In the genomic region with DNA sequence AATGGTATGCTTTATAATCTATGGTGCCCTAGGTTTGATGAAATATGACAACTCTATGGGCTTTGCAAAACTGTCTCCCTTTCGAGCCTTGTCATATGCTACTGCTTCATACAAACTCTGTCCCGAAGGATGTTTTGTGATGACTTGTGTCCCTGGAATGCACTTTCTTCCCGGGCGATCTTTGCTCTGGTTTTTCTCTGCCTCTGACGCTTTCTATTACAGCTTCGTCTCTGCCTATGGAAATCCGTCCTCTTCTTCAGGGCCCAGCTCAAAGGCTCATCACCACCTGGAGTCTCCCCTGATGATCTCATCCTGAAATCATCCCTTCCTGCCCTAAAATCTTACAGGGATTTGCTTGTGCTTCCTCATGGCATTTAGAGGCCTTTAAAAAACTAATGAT, we compare ENCODE assay signal across 1 cellular context.
A peak's percentile ranks its signal among the peaks of the same experiment; 100 is the strongest.
TF ChIP-seq lines count a peak whose summit lies in the region.

No MANE protein-coding gene starts in this region.

TF ChIP-seq in H1, 55 proteins besides CTCF, POLR2A, EP300 and RAD21 (continued from another document):
- no peak for TF ChIP-seq EGR1 (IDR thresholded peaks at IDR 0.05; ENCODE audit: borderline replicate concordance, low read depth, low read length)
- no peak for TF ChIP-seq RNF2 (IDR thresholded peaks at IDR 0.05; ENCODE audit: borderline replicate concordance, low read depth, low read length, missing control alignments, poor library complexity, severe bottlenecking)
- TF ChIP-seq POLR2AphosphoS5 (IDR thresholded peaks at IDR 0.05; ENCODE audit: low read depth, low read length) = no peak
- no peak for TF ChIP-seq TAF7 (optimal IDR thresholded peaks at IDR 0.05; ENCODE audit: borderline replicate concordance, low read depth, low read length)
- no peak for TF ChIP-seq NANOG (IDR thresholded peaks at IDR 0.05; ENCODE audit: insufficient read depth, low read depth, low read length, poor library complexity, severe bottlenecking)
- TF ChIP-seq YY1 (IDR thresholded peaks at IDR 0.05; ENCODE audit: low read depth, low read length) = no peak
- no peak for TF ChIP-seq KDM1A (IDR thresholded peaks at IDR 0.05; ENCODE audit: borderline replicate concordance, low read length)
- TF ChIP-seq PHF8 (conservative IDR thresholded peaks at IDR 0.05; ENCODE audit: low read depth, low read length) = no peak
- TF ChIP-seq JUN (IDR thresholded peaks at IDR 0.05; ENCODE audit: low read depth, low read length) = peak; percentile 91
- TF ChIP-seq RXRA (IDR thresholded peaks at IDR 0.05; ENCODE audit: insufficient read depth, low read depth, low read length) = no peak
- TF ChIP-seq TEAD4 (IDR thresholded peaks at IDR 0.05; ENCODE audit: low read depth, low read length) = peak; percentile 55; the same call in 1 of the 2 replicates
- TF ChIP-seq FOSL1 (IDR thresholded peaks at IDR 0.05; ENCODE audit: insufficient read depth, low read depth, low read length) = no peak
- no peak for TF ChIP-seq CHD1 (IDR thresholded peaks at IDR 0.05; ENCODE audit: low read depth, low read length)
- no peak for TF ChIP-seq GTF2F1 (IDR thresholded peaks at IDR 0.05; ENCODE audit: borderline replicate concordance, low read depth, low read length)
- no peak for TF ChIP-seq SIX5 (IDR thresholded peaks at IDR 0.05; ENCODE audit: low read depth, low read length)
- no peak for TF ChIP-seq TBP (IDR thresholded peaks at IDR 0.05; ENCODE audit: low read depth, low read length)
- TF ChIP-seq SAP30 (IDR thresholded peaks at IDR 0.05; ENCODE audit: insufficient read depth, insufficient replicate concordance, low read length) = no peak
- TF ChIP-seq ASH2L (IDR thresholded peaks at IDR 0.05; ENCODE audit: low read length) = no peak
- TF ChIP-seq, protein P1, sequence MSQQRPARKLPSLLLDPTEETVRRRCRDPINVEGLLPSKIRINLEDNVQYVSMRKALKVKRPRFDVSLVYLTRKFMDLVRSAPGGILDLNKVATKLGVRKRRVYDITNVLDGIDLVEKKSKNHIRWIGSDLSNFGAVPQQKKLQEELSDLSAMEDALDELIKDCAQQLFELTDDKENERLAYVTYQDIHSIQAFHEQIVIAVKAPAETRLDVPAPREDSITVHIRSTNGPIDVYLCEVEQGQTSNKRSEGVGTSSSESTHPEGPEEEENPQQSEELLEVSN (IDR thresholded peaks at IDR 0.05) = no peak
- TF ChIP-seq, protein P2, sequence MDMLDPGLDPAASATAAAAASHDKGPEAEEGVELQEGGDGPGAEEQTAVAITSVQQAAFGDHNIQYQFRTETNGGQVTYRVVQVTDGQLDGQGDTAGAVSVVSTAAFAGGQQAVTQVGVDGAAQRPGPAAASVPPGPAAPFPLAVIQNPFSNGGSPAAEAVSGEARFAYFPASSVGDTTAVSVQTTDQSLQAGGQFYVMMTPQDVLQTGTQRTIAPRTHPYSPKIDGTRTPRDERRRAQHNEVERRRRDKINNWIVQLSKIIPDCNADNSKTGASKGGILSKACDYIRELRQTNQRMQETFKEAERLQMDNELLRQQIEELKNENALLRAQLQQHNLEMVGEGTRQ (IDR thresholded peaks at IDR 0.05; ENCODE audit: low read length) = no peak
- no peak for TF ChIP-seq CBX8 (IDR thresholded peaks at IDR 0.05; ENCODE audit: borderline replicate concordance, low read depth, low read length)
